Comparison of ENCODE assay signal across 42 cellular contexts in genomic region chr12:48514728-48515127, GRCh38. TPM values are rescaled to one million over a fixed set of nuclear protein-coding genes. Genes with fewer than 3 reads are reported as not detected.
"Had no signal": no experiment of that assay in that cellular context is flagged by ENCODE, and none has a peak within 500 bp of the region (broad histone marks: within the 10 kb centered on the region; RNA-seq: fewer than 3 reads in every experiment).

No MANE protein-coding gene starts in this region.

- H3K27me3 Mint-ChIP-seq: activated naive CD4-positive, alpha-beta T cell treated with anti-CD3 and anti-CD28 coated beads, Interleukin-2, amount 10 ng/mL, durations not matched to agents 7 days and 5 days; activated naive CD8-positive, alpha-beta T cell; activated naive CD8-positive, alpha-beta T cell treated with anti-CD3 and anti-CD28 coated beads, Interleukin-2, amount 10 ng/mL, durations not matched to agents 7 days and 5 days; activated T-cell treated with anti-CD3 and anti-CD28 coated beads, Interleukin-2, amount 50 U/mL, for 24 hours; brain had no signal

- H3K4me1 ChIP-seq: adrenal gland, ascending aorta, body of pancreas, breast epithelium had no signal

- H3K4me3 ChIP-seq: adrenal gland, ascending aorta, body of pancreas, breast epithelium, cardiac muscle cell had no signal

- H3K36me3 Mint-ChIP-seq: activated naive CD4-positive, alpha-beta T cell treated with anti-CD3 and anti-CD28 coated beads, Interleukin-2, amount 10 ng/mL, durations not matched to agents 7 days and 5 days; activated naive CD8-positive, alpha-beta T cell treated with anti-CD3 and anti-CD28 coated beads, Interleukin-2, amount 10 ng/mL, durations not matched to agents 7 days and 5 days; brain had no signal

- H3K4me3 Mint-ChIP-seq: activated naive CD4-positive, alpha-beta T cell treated with anti-CD3 and anti-CD28 coated beads for 36 hours; activated naive CD4-positive, alpha-beta T cell treated with anti-CD3 and anti-CD28 coated beads, Interleukin-2, amount 10 ng/mL, durations not matched to agents 7 days and 5 days; activated naive CD8-positive, alpha-beta T cell; activated naive CD8-positive, alpha-beta T cell treated with anti-CD3 and anti-CD28 coated beads for 36 hours; activated naive CD8-positive, alpha-beta T cell treated with anti-CD3 and anti-CD28 coated beads, Interleukin-2, amount 10 ng/mL, durations not matched to agents 7 days and 5 days; activated naive CD8-positive, alpha-beta T cell treated with anti-CD3 and anti-CD28 coated beads, Interleukin-2, amount 50 U/mL, for 24 hours; activated T-cell treated with anti-CD3 and anti-CD28 coated beads, Interleukin-2, amount 50 U/mL, for 24 hours; activated T-cell treated with anti-CD3 and anti-CD28 coated beads, Interleukin-2, amount 50 U/mL, for 4 hours; activated T-cell treated with anti-CD3 and anti-CD28 coated beads, Interleukin-2, amount 50 U/mL, for 72 hours; activated T-helper 1 cell treated with anti-CD3 and anti-CD28 coated beads, Interleukin-12 subunit alpha, Interleukin-12 subunit beta, Interleukin-2, Interleukin-4 antibody, amounts not matched to agents 30 ng/mL and 10 ng/mL and 1 ng/mL, durations not matched to agents 14 hours and 24 hours and 36 hours; activated T-helper 17 cell treated with anti-CD3 and anti-CD28 coated beads, Interleukin-2, amount 50 U/mL, for 72 hours; brain; central memory CD8-positive, alpha-beta T cell had no signal

- FAIRE-seq: astrocyte, bronchial epithelial cell had no signal

- H3K4me1 Mint-ChIP-seq: activated naive CD4-positive, alpha-beta T cell treated with anti-CD3 and anti-CD28 coated beads, Interleukin-2, amount 10 ng/mL, durations not matched to agents 7 days and 5 days; activated naive CD8-positive, alpha-beta T cell treated with anti-CD3 and anti-CD28 coated beads, Interleukin-2, amount 10 ng/mL, durations not matched to agents 7 days and 5 days; brain; central memory CD8-positive, alpha-beta T cell had no signal

- H3K27ac Mint-ChIP-seq: activated naive CD4-positive, alpha-beta T cell treated with anti-CD3 and anti-CD28 coated beads, Interleukin-2, amount 10 ng/mL, durations not matched to agents 7 days and 5 days; activated naive CD4-positive, alpha-beta T cell treated with anti-CD3 and anti-CD28 coated beads, Interleukin-2, amount 50 U/mL, for 72 hours; activated naive CD8-positive, alpha-beta T cell; activated naive CD8-positive, alpha-beta T cell treated with anti-CD3 and anti-CD28 coated beads for 36 hours; activated naive CD8-positive, alpha-beta T cell treated with anti-CD3 and anti-CD28 coated beads, Interleukin-2, amount 10 ng/mL, durations not matched to agents 7 days and 5 days; activated naive CD8-positive, alpha-beta T cell treated with anti-CD3 and anti-CD28 coated beads, Interleukin-2, amount 50 U/mL, for 24 hours; activated T-cell treated with anti-CD3 and anti-CD28 coated beads, Interleukin-2, amount 50 U/mL, for 24 hours; activated T-cell treated with anti-CD3 and anti-CD28 coated beads, Interleukin-2, amount 50 U/mL, for 72 hours; activated T-helper 1 cell treated with anti-CD3 and anti-CD28 coated beads, Interleukin-12 subunit alpha, Interleukin-12 subunit beta, Interleukin-2, Interleukin-4 antibody, amounts not matched to agents 30 ng/mL and 10 ng/mL and 1 ng/mL, durations not matched to agents 14 hours and 24 hours and 36 hours; activated T-helper 17 cell treated with anti-CD3 and anti-CD28 coated beads, Interleukin-2, amount 50 U/mL, for 72 hours; activated T-helper 2 cell treated with anti-CD3 and anti-CD28 coated beads, Interferon-gamma antibody, Interleukin-2, Interleukin-4, amounts not matched to agents 10 μg/mL and 5 μg/mL and 100 μg/mL, durations not matched to agents 14 hours and 24 hours and 36 hours; brain had no signal

- H3K27me3 ChIP-seq: adrenal gland, ascending aorta, body of pancreas, brain microvascular endothelial cell, breast epithelium, cardiac muscle cell had no signal

- H3K36me3 ChIP-seq: adrenal gland, ascending aorta, brain microvascular endothelial cell, breast epithelium, cardiac muscle cell had no signal

- ATAC-seq: activated naive CD4-positive, alpha-beta T cell treated with anti-CD3 and anti-CD28 coated beads, Interleukin-2, amount 50 U/mL, for 72 hours; activated naive CD8-positive, alpha-beta T cell treated with anti-CD3 and anti-CD28 coated beads, Interleukin-2, amount 50 U/mL, for 24 hours; activated T-cell treated with anti-CD3 and anti-CD28 coated beads, Interleukin-2, amount 50 U/mL, for 4 hours; activated T-cell treated with anti-CD3 and anti-CD28 coated beads, Interleukin-2, amount 50 U/mL, for 72 hours; activated T-helper 17 cell treated with anti-CD3 and anti-CD28 coated beads, Interleukin-2, amount 50 U/mL, for 72 hours; body of pancreas had no signal

- H3K9me3 ChIP-seq: adrenal gland, ascending aorta had no signal

- DNase-seq: activated effector memory CD4-positive, alpha-beta T cell treated with anti-CD3 and anti-CD28 coated beads, Interleukin-2, amount 50 U/mL, for 16 hours; activated effector memory CD4-positive, alpha-beta T cell treated with Interleukin-2 at 50 U/mL for 16 hours; activated gamma-delta T cell; activated gamma-delta T cell treated with Interleukin-2 at 50 U/mL for 16 hours; activated naive CD4-positive, alpha-beta T cell; activated naive CD4-positive, alpha-beta T cell treated with anti-CD3 and anti-CD28 coated beads for 36 hours; activated naive CD4-positive, alpha-beta T cell treated with anti-CD3 and anti-CD28 coated beads, Interleukin-2, amount 10 ng/mL, durations not matched to agents 7 days and 5 days; activated naive CD4-positive, alpha-beta T cell treated with anti-CD3 and anti-CD28 coated beads, Interleukin-2, amount 50 U/mL, for 16 hours; activated naive CD8-positive, alpha-beta T cell treated with anti-CD3 and anti-CD28 coated beads for 36 hours; activated naive CD8-positive, alpha-beta T cell treated with anti-CD3 and anti-CD28 coated beads, Interleukin-2, amount 10 ng/mL, durations not matched to agents 7 days and 5 days; activated naive CD8-positive, alpha-beta T cell treated with anti-CD3 and anti-CD28 coated beads, Interleukin-2, amount 50 U/mL, for 24 hours; activated T-cell treated with anti-CD3 and anti-CD28 coated beads, Interleukin-2, amount 50 U/mL, for 1 hour; activated T-cell treated with anti-CD3 and anti-CD28 coated beads, Interleukin-2, amount 50 U/mL, for 24 hours; activated T-cell treated with anti-CD3 and anti-CD28 coated beads, Interleukin-2, amount 50 U/mL, for 4 hours; activated T-cell treated with anti-CD3 and anti-CD28 coated beads, Interleukin-2, amount 50 U/mL, for 48 hours; activated T-cell treated with anti-CD3 and anti-CD28 coated beads, Interleukin-2, amount 50 U/mL, for 72 hours; adrenal gland; amniotic stem cell; amygdala; anterior cingulate cortex; aorta; body of pancreas; brain microvascular endothelial cell; caudate nucleus; central memory CD4-positive, alpha-beta T cell; cerebellar nuclear complex had no signal

- H3K27ac ChIP-seq: adrenal gland, ascending aorta, body of pancreas, brain microvascular endothelial cell, breast epithelium, cardiac muscle cell had no signal

- H3K9me3 Mint-ChIP-seq: activated naive CD8-positive, alpha-beta T cell treated with anti-CD3 and anti-CD28 coated beads, Interleukin-2, amount 50 U/mL, for 24 hours; activated T-cell treated with anti-CD3 and anti-CD28 coated beads, Interleukin-2, amount 50 U/mL, for 24 hours; activated T-helper 1 cell treated with anti-CD3 and anti-CD28 coated beads, Interleukin-12 subunit alpha, Interleukin-12 subunit beta, Interleukin-2, Interleukin-4 antibody, amounts not matched to agents 30 ng/mL and 10 ng/mL and 1 ng/mL, durations not matched to agents 14 hours and 24 hours and 36 hours; activated T-helper 17 cell treated with anti-CD3 and anti-CD28 coated beads, Interleukin-2, amount 50 U/mL, for 72 hours; central memory CD8-positive, alpha-beta T cell had no signal

RNA-seq across cellular contexts. Expression of gene OR8S1, which starts 10.7 kb away (rescaled TPM):
- total RNA-seq: activated naive CD4-positive, alpha-beta T cell treated with anti-CD3 and anti-CD28 coated beads for 36 hours; activated naive CD4-positive, alpha-beta T cell treated with anti-CD3 and anti-CD28 coated beads, Interleukin-2, amount 50 U/mL, for 72 hours; activated naive CD8-positive, alpha-beta T cell treated with anti-CD3 and anti-CD28 coated beads for 36 hours; activated naive CD8-positive, alpha-beta T cell treated with anti-CD3 and anti-CD28 coated beads, Interleukin-2, amount 10 ng/mL, durations not matched to agents 7 days and 5 days; activated T-cell treated with anti-CD3 and anti-CD28 coated beads, Interleukin-2, amount 50 U/mL, for 4 hours; activated T-cell treated with anti-CD3 and anti-CD28 coated beads, Interleukin-2, amount 50 U/mL, for 72 hours; activated T-helper 1 cell treated with anti-CD3 and anti-CD28 coated beads, Interleukin-12 subunit alpha, Interleukin-12 subunit beta, Interleukin-2, Interleukin-4 antibody, amounts not matched to agents 30 ng/mL and 10 ng/mL and 1 ng/mL, durations not matched to agents 14 hours and 24 hours and 36 hours; activated T-helper 17 cell treated with anti-CD3 and anti-CD28 coated beads, Interleukin-2, amount 50 U/mL, for 72 hours; activated T-helper 2 cell treated with anti-CD3 and anti-CD28 coated beads, Interferon-gamma antibody, Interleukin-2, Interleukin-4, amounts not matched to agents 10 μg/mL and 5 μg/mL and 100 μg/mL, durations not matched to agents 14 hours and 24 hours and 36 hours; adrenal gland; aorta; ascending aorta; astrocyte; body of pancreas; breast epithelium; bronchial epithelial cell; cardiac muscle cell; cardiac septum; cerebellum; chondrocyte had no signal
- polyA plus RNA-seq: adipose tissue, adrenal gland, aorta, cardiac muscle cell had no signal

RNA-seq across cellular contexts. Expression of gene C12orf54, which starts 32.4 kb away (rescaled TPM):
- total RNA-seq: activated naive CD4-positive, alpha-beta T cell treated with anti-CD3 and anti-CD28 coated beads for 36 hours; activated naive CD4-positive, alpha-beta T cell treated with anti-CD3 and anti-CD28 coated beads, Interleukin-2, amount 50 U/mL, for 72 hours; activated naive CD8-positive, alpha-beta T cell treated with anti-CD3 and anti-CD28 coated beads for 36 hours; activated naive CD8-positive, alpha-beta T cell treated with anti-CD3 and anti-CD28 coated beads, Interleukin-2, amount 10 ng/mL, durations not matched to agents 7 days and 5 days; activated T-cell treated with anti-CD3 and anti-CD28 coated beads, Interleukin-2, amount 50 U/mL, for 4 hours; activated T-helper 1 cell treated with anti-CD3 and anti-CD28 coated beads, Interleukin-12 subunit alpha, Interleukin-12 subunit beta, Interleukin-2, Interleukin-4 antibody, amounts not matched to agents 30 ng/mL and 10 ng/mL and 1 ng/mL, durations not matched to agents 14 hours and 24 hours and 36 hours; activated T-helper 17 cell treated with anti-CD3 and anti-CD28 coated beads, Interleukin-2, amount 50 U/mL, for 72 hours; activated T-helper 2 cell treated with anti-CD3 and anti-CD28 coated beads, Interferon-gamma antibody, Interleukin-2, Interleukin-4, amounts not matched to agents 10 μg/mL and 5 μg/mL and 100 μg/mL, durations not matched to agents 14 hours and 24 hours and 36 hours; ascending aorta; body of pancreas; cardiac muscle cell; cardiac septum; cerebellum; chondrocyte had no signal
- polyA plus RNA-seq: cardiac muscle cell had no signal

RNA-seq across cellular contexts. Expression of gene ANP32D, which starts 42.4 kb away (rescaled TPM):
- total RNA-seq: activated naive CD4-positive, alpha-beta T cell treated with anti-CD3 and anti-CD28 coated beads for 36 hours; activated naive CD4-positive, alpha-beta T cell treated with anti-CD3 and anti-CD28 coated beads, Interleukin-2, amount 50 U/mL, for 72 hours; activated naive CD8-positive, alpha-beta T cell treated with anti-CD3 and anti-CD28 coated beads for 36 hours; activated naive CD8-positive, alpha-beta T cell treated with anti-CD3 and anti-CD28 coated beads, Interleukin-2, amount 10 ng/mL, durations not matched to agents 7 days and 5 days; activated T-cell treated with anti-CD3 and anti-CD28 coated beads, Interleukin-2, amount 50 U/mL, for 4 hours; activated T-cell treated with anti-CD3 and anti-CD28 coated beads, Interleukin-2, amount 50 U/mL, for 72 hours; activated T-helper 1 cell treated with anti-CD3 and anti-CD28 coated beads, Interleukin-12 subunit alpha, Interleukin-12 subunit beta, Interleukin-2, Interleukin-4 antibody, amounts not matched to agents 30 ng/mL and 10 ng/mL and 1 ng/mL, durations not matched to agents 14 hours and 24 hours and 36 hours; activated T-helper 17 cell treated with anti-CD3 and anti-CD28 coated beads, Interleukin-2, amount 50 U/mL, for 72 hours; activated T-helper 2 cell treated with anti-CD3 and anti-CD28 coated beads, Interferon-gamma antibody, Interleukin-2, Interleukin-4, amounts not matched to agents 10 μg/mL and 5 μg/mL and 100 μg/mL, durations not matched to agents 14 hours and 24 hours and 36 hours; aorta; ascending aorta; astrocyte; body of pancreas; bronchial epithelial cell; cardiac muscle cell; cardiac septum; cerebellum; chondrocyte had no signal
- polyA plus RNA-seq: adipose tissue, aorta, cardiac muscle cell had no signal

RNA-seq across cellular contexts. Expression of gene LALBA, which starts 55.1 kb away (rescaled TPM):
- total RNA-seq: activated naive CD4-positive, alpha-beta T cell treated with anti-CD3 and anti-CD28 coated beads for 36 hours; activated naive CD4-positive, alpha-beta T cell treated with anti-CD3 and anti-CD28 coated beads, Interleukin-2, amount 50 U/mL, for 72 hours; activated naive CD8-positive, alpha-beta T cell treated with anti-CD3 and anti-CD28 coated beads for 36 hours; activated naive CD8-positive, alpha-beta T cell treated with anti-CD3 and anti-CD28 coated beads, Interleukin-2, amount 10 ng/mL, durations not matched to agents 7 days and 5 days; activated T-cell treated with anti-CD3 and anti-CD28 coated beads, Interleukin-2, amount 50 U/mL, for 4 hours; activated T-cell treated with anti-CD3 and anti-CD28 coated beads, Interleukin-2, amount 50 U/mL, for 72 hours; activated T-helper 1 cell treated with anti-CD3 and anti-CD28 coated beads, Interleukin-12 subunit alpha, Interleukin-12 subunit beta, Interleukin-2, Interleukin-4 antibody, amounts not matched to agents 30 ng/mL and 10 ng/mL and 1 ng/mL, durations not matched to agents 14 hours and 24 hours and 36 hours; activated T-helper 17 cell treated with anti-CD3 and anti-CD28 coated beads, Interleukin-2, amount 50 U/mL, for 72 hours; activated T-helper 2 cell treated with anti-CD3 and anti-CD28 coated beads, Interferon-gamma antibody, Interleukin-2, Interleukin-4, amounts not matched to agents 10 μg/mL and 5 μg/mL and 100 μg/mL, durations not matched to agents 14 hours and 24 hours and 36 hours; adrenal gland; aorta; ascending aorta; astrocyte; body of pancreas; breast epithelium; bronchial epithelial cell; cardiac muscle cell; cardiac septum; cerebellum; chondrocyte had no signal
- polyA plus RNA-seq: adipose tissue, adrenal gland, aorta, cardiac muscle cell had no signal
